In the genomic region with DNA sequence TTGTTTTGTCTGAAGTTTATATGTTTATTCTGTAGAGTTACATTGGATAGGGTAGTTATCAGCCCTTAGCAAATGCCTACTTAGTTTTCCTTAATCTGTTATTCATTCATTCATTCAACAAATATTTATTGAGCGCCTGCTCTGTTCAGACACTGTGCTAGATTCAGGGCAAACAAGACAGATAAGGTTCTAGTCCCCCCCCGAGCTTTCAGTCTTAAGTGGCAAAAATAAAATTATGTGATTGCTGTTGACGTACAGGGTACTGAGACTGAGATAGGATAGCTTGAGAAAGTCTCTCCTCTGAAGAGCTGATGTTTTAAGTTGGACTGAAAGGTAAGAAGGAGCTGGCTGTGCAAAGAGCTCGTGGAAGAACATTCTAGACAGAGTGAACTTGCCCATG, we compare ENCODE assay signal across 15 cellular contexts. TPM values are rescaled to one million over a fixed set of nuclear protein-coding genes. Genes with fewer than 3 reads are reported as not detected.
DNase-seq lines count a peak whose midpoint lies in the region; ATAC-seq and TF ChIP-seq lines count a peak whose summit lies in the region.
"Had no signal": no experiment of that assay in that cellular context is flagged by ENCODE, and none has a peak within 500 bp of the region (broad histone marks: within the 10 kb centered on the region; RNA-seq: fewer than 3 reads in every experiment).

No MANE protein-coding gene starts in this region.

- TF ChIP-seq CTCF in Caco-2 (IDR thresholded peaks at IDR 0.05; ENCODE audit: insufficient read depth in 1 of 2, low read depth in 1 of 2, low read length in 1 of 2, severe bottlenecking in 1 of 2, unreplicated experiment in 1 of 2) (no peak), VCaP (conservative IDR thresholded peaks at IDR 0.05) (no peak), esophagus squamous epithelium (IDR thresholded peaks at IDR 0.05) (no peak), sigmoid colon (IDR thresholded peaks at IDR 0.05) (no peak), GM13976 (IDR thresholded peaks at IDR 0.05; ENCODE audit: borderline replicate concordance, control extremely low read depth, extremely low read depth, insufficient read depth, missing control alignments) (no peak)
- TF ChIP-seq CTCF in activated CD8-positive, alpha-beta T cell treated with anti-CD3 and anti-CD28 coated beads for 36 hours (IDR thresholded peaks at IDR 0.05) = no peak

- H3K4me1 ChIP-seq in Caco-2 = peaks cover 54% of the 10 kb centered on the region
- peaks cover 8 to 82% (median 41%) of the 10 kb centered on the region in 3 donors for H3K4me1 ChIP-seq in esophagus squamous epithelium
- H3K4me1 ChIP-seq in sigmoid colon = peaks cover 0 to 92% (median 60%) of the 10 kb centered on the region in 4 donors
- H3K4me1 ChIP-seq: BE2C had no signal

- no peaks in the 10 kb centered on the region for H3K9me3 Mint-ChIP-seq in Caco-2 (ENCODE audit: unreplicated experiment)
- H3K9me3 Mint-ChIP-seq in activated CD8-positive, alpha-beta T cell treated with anti-CD3 and anti-CD28 coated beads for 36 hours = no peaks in the 10 kb centered on the region
- H3K9me3 Mint-ChIP-seq: CD8-positive, alpha-beta T cell; H9 had no signal

- no peaks in the 10 kb centered on the region for H3K9me3 ChIP-seq in Caco-2
- no peaks in the 10 kb centered on the region for H3K9me3 ChIP-seq in esophagus squamous epithelium
- H3K9me3 ChIP-seq in sigmoid colon = no peaks in the 10 kb centered on the region
- H3K9me3 ChIP-seq: BE2C had no signal

- no TSS peak for BruUV-seq in Caco-2 (replicated peaks; lab: Mats Ljungman, UMichigan)

- CTCF ChIA-PET in Caco-2 (lab: Charles Lee) = interaction anchor here (1.8 kb wide), 1 partner anchor 45 kb away, joined by 7 read pairs; no protein-coding TSS in a partner anchor
- CTCF ChIA-PET in activated CD8-positive, alpha-beta T cell treated with anti-CD3 and anti-CD28 coated beads for 36 hours (lab: Charles Lee) = interaction anchor here (1.6 kb wide), 1 partner anchor 41 kb away, joined by 3 read pairs; no protein-coding TSS in a partner anchor

- TF ChIP-seq POLR2A in esophagus squamous epithelium (IDR thresholded peaks at IDR 0.05) (no peak), sigmoid colon (IDR thresholded peaks at IDR 0.05) (no peak)

- ATAC-seq in GM21576 (IDR thresholded peaks at IDR 0.05; ENCODE audit: unreplicated experiment) = no peak
- no peak for ATAC-seq in activated CD8-positive, alpha-beta T cell treated with anti-CD3 and anti-CD28 coated beads for 36 hours
- ATAC-seq in GM18909 (IDR thresholded peaks at IDR 0.05; ENCODE audit: poor library complexity, unreplicated experiment) = no peak
- ATAC-seq: CD8-positive, alpha-beta T cell had no signal

- H3K27ac ChIP-seq in VCaP (peak overlapping the region; percentile 92; the same call in 1 of the 2 replicates), esophagus squamous epithelium (peak overlapping the region in 3 of 4 donors; percentile 46 to 77 (median 59)), sigmoid colon (peak overlapping the region in 3 of 4 donors; percentile 43 to 51 (median 44))

- TF ChIP-seq EP300 in sigmoid colon (IDR thresholded peaks at IDR 0.05) = no peak

- 77 to 87% methylated on average over 4 of the region's 4 CpGs for WGBS in esophagus squamous epithelium, 2 donors
- WGBS in sigmoid colon, 2 donors = 89 to 90% methylated on average over 4 of the region's 4 CpGs

- H3K27me3 ChIP-seq in Caco-2 (replicated peaks; ENCODE audit: control insufficient read depth, insufficient read depth, low read length) = no peaks in the 10 kb centered on the region
- H3K27me3 ChIP-seq in esophagus squamous epithelium = no peaks in the 10 kb centered on the region
- no peaks in the 10 kb centered on the region for H3K27me3 ChIP-seq in sigmoid colon
- H3K27me3 ChIP-seq: BE2C had no signal

- peaks cover 71% of the 10 kb centered on the region for H3K4me1 Mint-ChIP-seq in Caco-2 (ENCODE audit: low read depth, unreplicated experiment)
- no peaks in the 10 kb centered on the region for H3K4me1 Mint-ChIP-seq in activated CD8-positive, alpha-beta T cell treated with anti-CD3 and anti-CD28 coated beads for 36 hours (ENCODE audit: low read depth)

- intact Hi-C loops in Caco-2 (cut with micrococcal nuclease; ENCODE audit: unreplicated experiment) = no loop called here
- intact Hi-C loops in esophagus squamous epithelium (cut with DNase I) = no loop called here
- intact Hi-C loops in sigmoid colon (cut with DNase I) = no loop called here
- intact Hi-C loops in activated CD8-positive, alpha-beta T cell treated with anti-CD3 and anti-CD28 coated beads for 36 hours (cut with micrococcal nuclease) = no loop called here

- DNase-seq in Caco-2 (no peak), esophagus squamous epithelium (lab: John Stamatoyannopoulos, UW) (no peak), sigmoid colon (no peak), GM13976 (ENCODE audit: low spot score) (no peak)
- no peak for DNase-seq in activated CD8-positive, alpha-beta T cell treated with anti-CD3 and anti-CD28 coated beads for 36 hours
- DNase-seq: BE2C; CD8-positive, alpha-beta T cell; H9; Kasumi-1; NCI-H1417; NCI-H2029 treated with DMSO at 0.1 percent for 48 hours; NCI-H524 had no signal

- H3K27ac Mint-ChIP-seq in Caco-2 (ENCODE audit: unreplicated experiment) = peak overlapping the region; percentile 46
- no peak overlapping the region for H3K27ac Mint-ChIP-seq in activated CD8-positive, alpha-beta T cell treated with anti-CD3 and anti-CD28 coated beads for 36 hours
- H3K27ac Mint-ChIP-seq: CD8-positive, alpha-beta T cell had no signal

- no peak overlapping the region for H3K4me3 ChIP-seq in Caco-2 (ENCODE audit: low read depth, low read length)
- no peak overlapping the region for H3K4me3 ChIP-seq in esophagus squamous epithelium
- no peak overlapping the region for H3K4me3 ChIP-seq in sigmoid colon

- no peaks in the 10 kb centered on the region for H3K36me3 ChIP-seq in Caco-2 (ENCODE audit: control insufficient read depth, insufficient read depth, low read length)
- no peaks in the 10 kb centered on the region for H3K36me3 ChIP-seq in esophagus squamous epithelium
- H3K36me3 ChIP-seq in sigmoid colon = no peaks in the 10 kb centered on the region
- H3K36me3 ChIP-seq: BE2C had no signal

- POLR2A ChIA-PET in Caco-2 (lab: Charles Lee) = no interaction called here
- POLR2A ChIA-PET in activated CD8-positive, alpha-beta T cell treated with anti-CD3 and anti-CD28 coated beads for 36 hours (lab: Charles Lee) = no interaction called here

- H3K27me3 Mint-ChIP-seq in Caco-2 (ENCODE audit: insufficient read depth, unreplicated experiment) = no peaks in the 10 kb centered on the region
- no peaks in the 10 kb centered on the region for H3K27me3 Mint-ChIP-seq in activated CD8-positive, alpha-beta T cell treated with anti-CD3 and anti-CD28 coated beads for 36 hours

- H3K36me3 Mint-ChIP-seq in Caco-2 (ENCODE audit: insufficient read depth, unreplicated experiment) = peaks cover 99% of the 10 kb centered on the region
- no peaks in the 10 kb centered on the region for H3K36me3 Mint-ChIP-seq in activated CD8-positive, alpha-beta T cell treated with anti-CD3 and anti-CD28 coated beads for 36 hours (ENCODE audit: low read depth)
- H3K36me3 Mint-ChIP-seq: CD8-positive, alpha-beta T cell had no signal

- in situ Hi-C loops in GM13976 (cut with MboI; ENCODE audit: low sequenced_read_pairs, unreplicated experiment) = no loop called here

- H3K4me3 Mint-ChIP-seq in Caco-2 (ENCODE audit: unreplicated experiment) = peak overlapping the region; percentile 0
- no peak overlapping the region for H3K4me3 Mint-ChIP-seq in activated CD8-positive, alpha-beta T cell treated with anti-CD3 and anti-CD28 coated beads for 36 hours
- H3K4me3 Mint-ChIP-seq: CD8-positive, alpha-beta T cell; H9 had no signal

RNA-seq across cellular contexts. Expression of a gene that starts 58.7 kb away (rescaled TPM):
- total RNA-seq in Caco-2 (2022) = 270 and 292 TPM in 2 replicates
- total RNA-seq in esophagus squamous epithelium = 100 to 1,000 TPM in 1 of 4 donors, 10 to 100 TPM in 3; 16.4 to 107 (median 29.9) TPM
- 100 to 1,000 TPM in 1 of 4 donors, 10 to 100 TPM in 3; 55.6 to 148 (median 64.2) TPM for total RNA-seq in sigmoid colon
- 10 to 100 TPM in 1 of 3 donors, 1 to 10 TPM in 2; 3.0 to 14.8 (median 3.9) TPM for polyA plus RNA-seq in sigmoid colon
- total RNA-seq in activated CD8-positive, alpha-beta T cell treated with anti-CD3 and anti-CD28 coated beads for 36 hours = 10 to 100 TPM; 14.4 to 15.9 TPM
